ENCODE assay signal across 18 cellular contexts in genomic region chr14:31835049-31835448, GRCh38.
DNase-seq lines count a peak whose midpoint lies in the region; ATAC-seq and TF ChIP-seq lines count a peak whose summit lies in the region.
"Had no signal": no experiment of that assay in that cellular context is flagged by ENCODE, and none has a peak within 500 bp of the region (broad histone marks: within the 10 kb centered on the region; RNA-seq: fewer than 3 reads in every experiment).

No MANE protein-coding gene starts in this region.

- no peak for TF ChIP-seq CTCF in MCF 10A (IDR thresholded peaks at IDR 0.05; ENCODE audit: unreplicated experiment)
- TF ChIP-seq CTCF in breast epithelium (IDR thresholded peaks at IDR 0.05) = no peak
- no peak for TF ChIP-seq CTCF in mammary epithelial cell (conservative IDR thresholded peaks at IDR 0.05 in 1 of 2, IDR thresholded peaks at IDR 0.05 in 1 of 2; ENCODE audit: extremely low read depth in 1 of 2, insufficient read depth in 1 of 2, low read depth in 1 of 2, low read length in 2 of 2)
- TF ChIP-seq CTCF in CD14-positive monocyte (IDR thresholded peaks at IDR 0.05) = no peak

- H3K4me2 ChIP-seq in mammary epithelial cell (ENCODE audit: insufficient read depth, low read depth, low read length) = no peak overlapping the region

- no peaks in the 10 kb centered on the region for H3K36me3 ChIP-seq in breast epithelium
- H3K36me3 ChIP-seq in mammary epithelial cell (ENCODE audit: insufficient read depth, low read length) = no peaks in the 10 kb centered on the region

- no peak for TF ChIP-seq POLR2A in breast epithelium (IDR thresholded peaks at IDR 0.05)

- H4K20me1 ChIP-seq in mammary epithelial cell (ENCODE audit: insufficient read depth, low read length) = no peaks in the 10 kb centered on the region

- H3K4me3 Mint-ChIP-seq in MCF 10A (ENCODE audit: unreplicated experiment) (no peak overlapping the region), CD14-positive monocyte (no peak overlapping the region)
- H3K4me3 Mint-ChIP-seq: IgD-negative memory B cell had no signal

- H3K27ac ChIP-seq in breast epithelium = no peak overlapping the region
- no peak overlapping the region for H3K27ac ChIP-seq in mammary epithelial cell (ENCODE audit: insufficient read depth, low read depth, low read length)
- H3K27ac ChIP-seq: C4-2B had no signal

- CTCF ChIA-PET in MCF 10A (lab: Yijun Ruan, JAX) = no interaction called here
- CTCF ChIA-PET in mammary epithelial cell (lab: Charles Lee; ENCODE audit: low non-redundant PET) = no interaction called here

- H3K9me3 Mint-ChIP-seq in MCF 10A (ENCODE audit: unreplicated experiment) = no peaks in the 10 kb centered on the region
- H3K9me3 Mint-ChIP-seq in activated naive CD4-positive, alpha-beta T cell treated with anti-CD3 and anti-CD28 coated beads, Interleukin-2, amount 50 U/mL, for 72 hours = no peaks in the 10 kb centered on the region
- peaks cover 0 to 2% (median 0%) of the 10 kb centered on the region in 7 donors for H3K9me3 Mint-ChIP-seq in CD14-positive monocyte

- H3K27ac Mint-ChIP-seq in MCF 10A (ENCODE audit: low read depth, unreplicated experiment) (no peak overlapping the region), CD14-positive monocyte (peak overlapping the region in 1 of 7 donors; percentile 12)
- H3K27ac Mint-ChIP-seq in activated naive CD4-positive, alpha-beta T cell treated with anti-CD3 and anti-CD28 coated beads, Interleukin-2, amount 50 U/mL, for 72 hours = no peak overlapping the region
- H3K27ac Mint-ChIP-seq: IgD-negative memory B cell had no signal

- WGBS in mammary epithelial cell (ENCODE audit: low coverage, missing lambda C conversion rate) = 95% methylated on average over 2 of the region's 2 CpGs

- no peaks in the 10 kb centered on the region for H3K79me2 ChIP-seq in mammary epithelial cell (ENCODE audit: insufficient read depth, low read length)

- DNase-seq in MCF 10A (ENCODE audit: unreplicated experiment) = peak; percentile 13
- DNase-seq in breast epithelium (ENCODE audit: low spot score in 2 of 2) = no peak
- DNase-seq in mammary epithelial cell = peak; percentile 19
- peak; percentile 1 to 15 for DNase-seq in lung microvascular endothelial cell (ENCODE audit: low read depth in 2 of 2)
- DNase-seq in NCI-H1092 (lab: John Stamatoyannopoulos, UW) = no peak
- no peak for DNase-seq in activated naive CD4-positive, alpha-beta T cell treated with anti-CD3 and anti-CD28 coated beads, Interleukin-2, amount 50 U/mL, for 72 hours (ENCODE audit: low spot score in 2 of 2)
- DNase-seq in CD14-positive monocyte (ENCODE audit: low spot score) = no peak
- no peak for DNase-seq in cortex of kidney (lab: John Stamatoyannopoulos, UW)
- DNase-seq: GF-D8, GOT3, NCI-H1694, NCI-H2171 treated with DMSO at 0.1 percent for 48 hours, NCI-H526, OCI-M1 had no signal

- no peaks in the 10 kb centered on the region for H3K36me3 Mint-ChIP-seq in MCF 10A (ENCODE audit: insufficient read depth, unreplicated experiment)
- H3K36me3 Mint-ChIP-seq in activated naive CD4-positive, alpha-beta T cell treated with anti-CD3 and anti-CD28 coated beads, Interleukin-2, amount 50 U/mL, for 72 hours = peaks cover 0 to 11% of the 10 kb centered on the region in 2 donors
- no peaks in the 10 kb centered on the region for H3K36me3 Mint-ChIP-seq in CD14-positive monocyte

- no peak overlapping the region for H2AFZ ChIP-seq in mammary epithelial cell (ENCODE audit: low read depth, low read length)

- no peaks in the 10 kb centered on the region for H3K27me3 ChIP-seq in breast epithelium
- H3K27me3 ChIP-seq in mammary epithelial cell (ENCODE audit: insufficient read depth, low read length) = no peaks in the 10 kb centered on the region

- BruUV-seq in MCF 10A (replicated peaks; lab: Mats Ljungman, UMichigan) = no TSS peak
- no TSS peak for BruUV-seq in mammary epithelial cell (replicated peaks; lab: Mats Ljungman, UMichigan)

- intact Hi-C loops in MCF 10A (cut with micrococcal nuclease) (no loop called here), breast epithelium (cut with DNase I; ENCODE audit: low total_unique reads) (no loop called here), mammary epithelial cell (cut with micrococcal nuclease) (no loop called here), CD14-positive monocyte (cut with micrococcal nuclease) (no loop called here)

- H3K4me1 ChIP-seq in breast epithelium (no peaks in the 10 kb centered on the region), mammary epithelial cell (ENCODE audit: insufficient read depth, low read length) (peaks cover 5% of the 10 kb centered on the region)

- POLR2A ChIA-PET in MCF 10A (lab: Yijun Ruan, JAX) = no interaction called here

- H3K9me3 ChIP-seq in breast epithelium (no peaks in the 10 kb centered on the region), mammary epithelial cell (replicated peaks; ENCODE audit: insufficient read depth, low read length) (no peaks in the 10 kb centered on the region)

- in situ Hi-C loops in mammary epithelial cell (cut with MboI; ENCODE audit: low sequenced_read_pairs in 2 of 2) = no loop called here

- no peak for ATAC-seq in activated naive CD4-positive, alpha-beta T cell treated with anti-CD3 and anti-CD28 coated beads, Interleukin-2, amount 50 U/mL, for 72 hours
- ATAC-seq: HCT116, Right ventricle myocardium inferior had no signal

- no peak overlapping the region for H3K9ac ChIP-seq in mammary epithelial cell (ENCODE audit: insufficient read depth, low read length)

- H3K4me1 Mint-ChIP-seq in MCF 10A (ENCODE audit: insufficient read depth, unreplicated experiment) = peaks cover 6% of the 10 kb centered on the region
- no peaks in the 10 kb centered on the region for H3K4me1 Mint-ChIP-seq in CD14-positive monocyte
- H3K4me1 Mint-ChIP-seq: IgD-negative memory B cell had no signal

- H3K4me3 ChIP-seq in breast epithelium (no peak overlapping the region), mammary epithelial cell (replicated peaks in 1 of 3; ENCODE audit: insufficient read depth in 1 of 3, low read depth in 2 of 3, low read length in 3 of 3) (no peak overlapping the region)

- dilution Hi-C loops in mammary epithelial cell (cut with HindIII; ENCODE audit: low sequenced_read_pairs) = loop anchor here (10.0 kb wide), 1 partner anchor 330 kb away; no protein-coding TSS in a partner anchor

- no peaks in the 10 kb centered on the region for H3K27me3 Mint-ChIP-seq in MCF 10A (ENCODE audit: insufficient read depth, unreplicated experiment)
- peaks cover 0 to 2% (median 0%) of the 10 kb centered on the region in 3 donors for H3K27me3 Mint-ChIP-seq in CD14-positive monocyte (ENCODE audit: low read depth in 3 of 3)
- H3K27me3 Mint-ChIP-seq: IgD-negative memory B cell had no signal

Comparison
In these comparisons a context has a peak if more than half of its experiments do, and no peak if none do; other contexts are left out.
1. DNase-seq: peak in MCF 10A (single experiment), mammary epithelial cell (single experiment) and lung microvascular endothelial cell (2 of 2); none in breast epithelium (0 of 2), NCI-H1092 (single experiment), activated naive CD4-positive, alpha-beta T cell treated with anti-CD3 and anti-CD28 coated beads, Interleukin-2, amount 50 U/mL, for 72 hours (0 of 2), CD14-positive monocyte (single experiment) and cortex of kidney (single experiment).